In the genomic region with DNA sequence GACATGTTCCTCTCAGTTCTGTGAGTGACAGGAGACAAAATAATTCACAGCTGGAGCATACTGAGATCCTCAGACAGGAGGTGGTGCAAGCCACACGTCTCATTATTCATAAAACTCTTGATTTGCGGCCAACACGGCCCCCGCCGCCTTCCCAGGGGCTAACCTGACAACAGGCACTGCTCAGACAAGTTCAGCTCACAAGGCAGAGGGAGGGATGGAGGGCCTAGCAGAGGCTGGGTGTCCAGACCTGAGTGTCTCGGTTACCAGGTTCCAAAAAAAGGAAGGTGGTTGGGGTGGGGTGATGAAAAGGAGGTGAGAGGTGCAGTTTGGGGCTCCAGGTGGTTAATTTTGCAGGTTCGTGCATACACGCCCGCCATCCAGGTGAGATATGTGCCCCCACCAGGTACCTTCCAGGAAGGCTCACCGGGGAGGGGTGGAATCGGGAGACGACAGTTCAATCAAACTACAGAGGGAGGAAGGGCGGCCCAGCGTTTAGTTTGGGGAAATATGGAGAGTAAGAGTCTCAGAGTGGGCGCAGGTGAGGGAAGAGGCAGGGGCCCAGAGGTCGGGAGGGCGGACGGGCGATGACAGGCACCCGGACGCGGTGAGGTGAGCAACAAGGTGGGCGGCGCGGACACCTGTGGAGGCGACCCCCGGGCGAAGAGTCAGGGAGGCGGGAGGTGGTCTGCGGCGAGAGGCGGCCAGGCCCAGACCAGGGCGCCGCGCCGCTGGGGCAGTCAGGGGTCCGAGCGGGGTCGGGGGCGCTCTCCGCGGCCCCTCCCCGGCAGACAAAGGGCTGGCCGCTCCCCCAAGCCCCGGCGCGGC, we compare ENCODE assay signal across 8 cellular contexts. TPM values are rescaled to one million over a fixed set of nuclear protein-coding genes. Genes with fewer than 3 reads are reported as not detected.
DNase-seq lines count a peak whose midpoint lies in the region; ATAC-seq and TF ChIP-seq lines count a peak whose summit lies in the region.

No MANE protein-coding gene starts in this region.

- peak; percentile 54 for DNase-seq in NCI-H82 (lab: John Stamatoyannopoulos, UW)
- no peak for DNase-seq in NCI-H82 treated with DMSO at 0.1 percent for 48 hours (lab: John Stamatoyannopoulos, UW; ENCODE audit: unreplicated experiment)
- peak; percentile 68 for DNase-seq in KBM-7
- DNase-seq in activated CD8-positive, alpha-beta memory T cell treated with anti-CD3 and anti-CD28 coated beads, Interleukin-2, amount 50 U/mL, for 4 hours, result peak; percentile 45
- peak; percentile 5 for DNase-seq in fibroblast of mammary gland (ENCODE audit: low read depth)
- peak; percentile 31 to 69 (median 61) for DNase-seq in ovary
- DNase-seq in OCI-M2 (lab: John Stamatoyannopoulos, UW; ENCODE audit: unreplicated experiment), result no peak

- intact Hi-C loops in ovary (cut with DNase I), result no loop called here

- no peaks in the 10 kb centered on the region for H3K36me3 ChIP-seq in ovary

- WGBS in ovary, 3 donors, result 2 to 3% (median 3%) methylated on average over 28 to 47 of the region's 47 CpGs

- H3K9me3 ChIP-seq in ovary, result no peaks in the 10 kb centered on the region

- H3K4me3 ChIP-seq in fibroblast of mammary gland (ENCODE audit: control insufficient read depth, low read depth, low read length) (peak overlapping the region; percentile 62), ovary (peak overlapping the region; percentile 93)

- no peaks in the 10 kb centered on the region for H3K27me3 ChIP-seq in ovary

- H3K27ac ChIP-seq in ovary, result peak overlapping the region; percentile 19 to 79

- TF ChIP-seq POLR2A in ovary (IDR thresholded peaks at IDR 0.05), result no peak

- in situ Hi-C loops in KBM-7 (cut with MboI; ENCODE audit: low pct_unique_long_range_greater_than_20kb, low sequenced_read_pairs), result no loop called here

- no peak for TF ChIP-seq EP300 in ovary (IDR thresholded peaks at IDR 0.05)

- no peak for TF ChIP-seq CTCF in fibroblast of mammary gland (conservative IDR thresholded peaks at IDR 0.05; ENCODE audit: control insufficient read depth, insufficient read depth, low read depth, low read length)
- no peak for TF ChIP-seq CTCF in ovary (IDR thresholded peaks at IDR 0.05)

- no peak for ATAC-seq in HG03045 (IDR thresholded peaks at IDR 0.05; ENCODE audit: unreplicated experiment)

- H3K4me1 ChIP-seq in ovary (ENCODE audit: insufficient read depth), result peaks cover 7% of the 10 kb centered on the region

RNA-seq across cellular contexts. Expression of a gene that starts 0.6 kb away (rescaled TPM):
- total RNA-seq in ovary, result 10 to 100 TPM; 16.6 to 28.5 (median 25.9) TPM
- polyA plus RNA-seq in ovary, result 10 to 100 TPM; 10.4 to 18.5 TPM

RNA-seq across cellular contexts. Expression of a gene that starts 33.8 kb away (rescaled TPM):
- total RNA-seq in ovary, result 10 to 100 TPM; 21.2 to 54.3 (median 40.2) TPM
- 10 to 100 TPM; 24.6 to 61.3 TPM for polyA plus RNA-seq in ovary

RNA-seq across cellular contexts. Expression of a gene that starts 33.8 kb away (rescaled TPM):
- 1 to 10 TPM; 2.3 to 8.2 (median 5.8) TPM for total RNA-seq in ovary
- polyA plus RNA-seq in ovary, result 10 to 100 TPM in 1 of 2 donors, 1 to 10 TPM in 1; 3.8 to 16.0 TPM

Comparison
In these comparisons a context has a peak if more than half of its experiments do, and no peak if none do; other contexts are left out.
1. DNase-seq: peak in NCI-H82 (single experiment), KBM-7 (single experiment), activated CD8-positive, alpha-beta memory T cell treated with anti-CD3 and anti-CD28 coated beads, Interleukin-2, amount 50 U/mL, for 4 hours (single experiment), fibroblast of mammary gland (single experiment) and ovary (5 of 5); none in NCI-H82 treated with DMSO at 0.1 percent for 48 hours (single experiment) and OCI-M2 (single experiment).